Comparison of ENCODE assay signal across 23 cellular contexts in the genomic region with DNA sequence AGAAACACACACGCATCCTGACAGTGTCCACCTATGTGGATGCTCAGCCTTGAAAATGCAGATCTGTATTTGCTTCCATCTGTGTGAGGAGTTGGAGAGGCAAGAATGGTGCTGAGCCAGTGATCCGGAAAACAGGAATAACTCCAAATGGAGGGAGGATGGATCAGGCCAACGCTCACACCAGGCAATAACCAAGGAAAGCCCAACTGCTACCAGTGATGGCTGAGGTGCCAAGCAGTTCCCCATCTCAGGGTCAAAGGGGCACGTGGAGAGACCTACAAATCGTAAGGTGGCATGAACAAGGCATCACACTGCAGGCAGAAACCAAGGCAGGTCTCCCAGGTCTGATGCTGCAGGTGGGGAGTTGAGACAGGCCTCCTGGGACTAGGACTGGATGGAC.
A peak's percentile ranks its signal among the peaks of the same experiment; 100 is the strongest.
DNase-seq lines count a peak whose midpoint lies in the region; ATAC-seq, FAIRE-seq and TF ChIP-seq lines count a peak whose summit lies in the region.
"Had no signal": no experiment of that assay in that cellular context is flagged by ENCODE, and none has a peak within 500 bp of the region (broad histone marks: within the 10 kb centered on the region; RNA-seq: fewer than 3 reads in every experiment).

No MANE protein-coding gene starts in this region.

- no peak overlapping the region for H2BK15ac ChIP-seq in H1 (ENCODE audit: low read length)

- no peak overlapping the region for H3K4me3 Mint-ChIP-seq in neural progenitor cell
- H3K4me3 Mint-ChIP-seq: CD4-positive, alpha-beta T cell; GM23338; IgD-negative memory B cell had no signal

- H3K4me3 ChIP-seq in right atrium auricular region (no peak overlapping the region), H1 (ENCODE audit: extremely low read depth in 1 of 4, insufficient read depth in 2 of 4, low read depth in 3 of 4, low read length in 4 of 4) (no peak overlapping the region), neural progenitor cell (no peak overlapping the region), GM23248 (no peak overlapping the region)
- H3K4me3 ChIP-seq: A549, GM23338 had no signal

- H3K79me1 ChIP-seq in H1 (ENCODE audit: low read depth, low read length), result no peaks in the 10 kb centered on the region

- intact Hi-C loops in left cardiac atrium (cut with DNase I), result no loop called here

- no peaks in the 10 kb centered on the region for H3K9me3 Mint-ChIP-seq in neural progenitor cell
- H3K9me3 Mint-ChIP-seq: GM23338 had no signal

- H3K9ac ChIP-seq in H1 (replicated peaks in 1 of 4; ENCODE audit: extremely low read depth in 1 of 4, low read depth in 3 of 4, low read length in 3 of 4), result no peak overlapping the region
- no peak overlapping the region for H3K9ac ChIP-seq in neural progenitor cell
- H3K9ac ChIP-seq in GM23248, result no peak overlapping the region

- no peaks in the 10 kb centered on the region for H3K9me2 ChIP-seq in GM23248 (ENCODE audit: insufficient read depth)

- H2AK5ac ChIP-seq in H1 (ENCODE audit: low read depth, low read length), result no peak overlapping the region

- no peak overlapping the region for H2BK12ac ChIP-seq in H1 (ENCODE audit: low read depth, low read length)

- H3K79me2 ChIP-seq in H1 (ENCODE audit: control insufficient read depth in 1 of 2, insufficient read depth in 2 of 2, low read length in 2 of 2) (no peaks in the 10 kb centered on the region), neural progenitor cell (ENCODE audit: low read depth) (no peaks in the 10 kb centered on the region), GM23248 (ENCODE audit: insufficient read depth) (peaks cover 98% of the 10 kb centered on the region)

- H3K27me3 ChIP-seq in right atrium auricular region (no peaks in the 10 kb centered on the region), H1 (replicated peaks in 1 of 4; ENCODE audit: control insufficient read depth in 3 of 4, extremely low read depth in 1 of 4, insufficient read depth in 3 of 4, low read length in 3 of 4) (no peaks in the 10 kb centered on the region), neural progenitor cell (no peaks in the 10 kb centered on the region), GM23248 (replicated peaks; ENCODE audit: insufficient read depth) (no peaks in the 10 kb centered on the region)

- no peak for TF ChIP-seq RAD21 in H1 (IDR thresholded peaks at IDR 0.05 in 1 of 2, conservative IDR thresholded peaks at IDR 0.05 in 1 of 2; ENCODE audit: low read depth in 2 of 2, low read length in 2 of 2)

- H4K5ac ChIP-seq in H1 (ENCODE audit: insufficient read length, low read depth, low read length), result no peak overlapping the region

- peak overlapping the region; percentile 12 for H3K27ac Mint-ChIP-seq in neural progenitor cell
- H3K27ac Mint-ChIP-seq: CD4-positive, alpha-beta T cell; GM23338 had no signal

- no peaks in the 10 kb centered on the region for H4K20me1 ChIP-seq in H1 (replicated peaks in 1 of 2; ENCODE audit: control insufficient read depth in 1 of 2, insufficient read depth in 2 of 2, low read length in 2 of 2)
- H4K20me1 ChIP-seq in neural progenitor cell (ENCODE audit: low read depth), result no peaks in the 10 kb centered on the region
- H4K20me1 ChIP-seq in GM23248 (ENCODE audit: insufficient read depth), result no peaks in the 10 kb centered on the region

- H3K56ac ChIP-seq in H1 (replicated peaks; ENCODE audit: insufficient read length, low read depth, low read length), result no peak overlapping the region

- POLR2A ChIA-PET in H1 (lab: Charles Lee; ENCODE audit: partially characterized antibody), result no interaction called here

- no peak overlapping the region for H2BK120ac ChIP-seq in H1 (replicated peaks; ENCODE audit: low read depth, low read length)

- no peak overlapping the region for H3K23ac ChIP-seq in H1 (ENCODE audit: insufficient read length)

- H3K4me2 ChIP-seq in H1 (ENCODE audit: insufficient read depth in 1 of 2, low read depth in 2 of 2, low read length in 2 of 2), result no peak overlapping the region
- no peak overlapping the region for H3K4me2 ChIP-seq in neural progenitor cell
- H3K4me2 ChIP-seq in GM23248 (ENCODE audit: unreplicated experiment), result no peak overlapping the region
- H3K4me2 ChIP-seq: A549, GM23338 had no signal

- H3K9me3 ChIP-seq in right atrium auricular region (no peaks in the 10 kb centered on the region), H1 (ENCODE audit: insufficient read depth in 2 of 2, low read depth in 1 of 2, low read length in 1 of 2) (no peaks in the 10 kb centered on the region), neural progenitor cell (ENCODE audit: low read depth) (no peaks in the 10 kb centered on the region), GM23248 (ENCODE audit: low read depth) (no peaks in the 10 kb centered on the region)
- H3K9me3 ChIP-seq: A549, Caco-2 had no signal

- WGBS in H1 (ENCODE audit: extremely low coverage in 1 of 2, insufficient coverage in 1 of 2, insufficient read length in 1 of 2, insufficient replicate concordance in 2 of 2, low coverage in 1 of 2, low lambda C conversion rate in 2 of 2, missing lambda C conversion rate in 1 of 2), 2 experiments, result 83% methylated on average over 5 of the region's 5 CpGs; no CpG with 5 or more reads in 1 of the 2 experiments
- WGBS in GM23248 (ENCODE audit: low coverage in 1 of 2, low lambda C conversion rate in 2 of 2, missing lambda C conversion rate in 2 of 2), 2 experiments, result 92 to 94% methylated on average over 5 of the region's 5 CpGs

- H3K27ac ChIP-seq in right atrium auricular region, result no peak overlapping the region
- no peak overlapping the region for H3K27ac ChIP-seq in H1 (ENCODE audit: low read depth, low read length)
- H3K27ac ChIP-seq in neural progenitor cell, result no peak overlapping the region
- H3K27ac ChIP-seq in GM23248, result no peak overlapping the region
- H3K27ac ChIP-seq: 22Rv1, A549, C4-2B had no signal

- in situ Hi-C loops in GM23248 (cut with MboI), result no loop called here

- H3K18ac ChIP-seq in H1 (ENCODE audit: extremely low read depth, low read length), result no peak overlapping the region

- CTCF ChIA-PET in H1 (lab: Charles Lee; ENCODE audit: partially characterized antibody), result interaction anchor here (1.2 kb wide), 1 partner anchor 12 kb away, joined by 3 read pairs; no protein-coding TSS in a partner anchor

- no peaks in the 10 kb centered on the region for H3K36me3 Mint-ChIP-seq in neural progenitor cell

- peaks cover 3% of the 10 kb centered on the region for H3K27me3 Mint-ChIP-seq in neural progenitor cell (ENCODE audit: insufficient read depth, low read depth)

- H3F3A ChIP-seq in neural progenitor cell (ENCODE audit: low read depth) (no peaks in the 10 kb centered on the region), GM23248 (ENCODE audit: insufficient read depth) (no peaks in the 10 kb centered on the region; the same call in 1 of the 2 replicates)

- H3K36me3 ChIP-seq in right atrium auricular region (no peaks in the 10 kb centered on the region), H1 (ENCODE audit: control insufficient read depth in 2 of 4, insufficient read depth in 4 of 4, low read length in 3 of 4) (no peaks in the 10 kb centered on the region), neural progenitor cell (no peaks in the 10 kb centered on the region), GM23248 (ENCODE audit: low read depth) (no peaks in the 10 kb centered on the region)

- no peak overlapping the region for H2BK20ac ChIP-seq in H1 (ENCODE audit: low read length)

- H3K4me1 Mint-ChIP-seq in neural progenitor cell, result peaks cover 18% of the 10 kb centered on the region
- H3K4me1 Mint-ChIP-seq: IgD-negative memory B cell had no signal

- no peak for TF ChIP-seq EP300 in H1 (IDR thresholded peaks at IDR 0.05; ENCODE audit: borderline replicate concordance in 1 of 2, low read depth in 2 of 2, low read length in 2 of 2)

- no peak overlapping the region for H2BK5ac ChIP-seq in H1 (ENCODE audit: low read depth, low read length)

- FAIRE-seq in H1 (lab: Jason Lieb, UNC), result no peak
- FAIRE-seq: A549, D721Med, G401.6, GM12891, GM19239, HTR-8/SVneo had no signal

- H2AFZ ChIP-seq in H1 (ENCODE audit: low read length), result peak overlapping the region; percentile 24; the same call in 1 of the 2 replicates
- H2AFZ ChIP-seq in neural progenitor cell (replicated peaks), result no peak overlapping the region
- no peak overlapping the region for H2AFZ ChIP-seq in GM23248
- H2AFZ ChIP-seq: GM23338 had no signal

- H3K4ac ChIP-seq in H1 (replicated peaks; ENCODE audit: insufficient read length, low read depth, low read length), result no peak overlapping the region

- no peak overlapping the region for H4K91ac ChIP-seq in H1 (replicated peaks; ENCODE audit: insufficient read length, low read length)

- H4K8ac ChIP-seq in H1 (ENCODE audit: extremely low read depth, insufficient read depth, low read length), result no peak overlapping the region

- no peak for TF ChIP-seq POLR2A in H1 (IDR thresholded peaks at IDR 0.05; ENCODE audit: control extremely low read depth in 1 of 2, low read depth in 2 of 2, low read length in 2 of 2)

- no peaks in the 10 kb centered on the region for H3K23me2 ChIP-seq in H1 (ENCODE audit: low read depth, low read length)

- DNase-seq in right atrium auricular region (ENCODE audit: low spot score) (peak; percentile 28), left cardiac atrium (no peak), H1 (ENCODE audit: low read depth in 1 of 2, low spot score in 2 of 2) (no peak), neural progenitor cell (ENCODE audit: low spot score) (no peak), GM23248 (no peak), NOMO-1 (lab: John Stamatoyannopoulos, UW; ENCODE audit: unreplicated experiment in 2 of 2) (no peak)
- no peak for DNase-seq in stimulated activated CD4-positive, alpha-beta T cell treated with anti-CD3 and anti-CD28 coated beads, Interleukin-12 subunit alpha, Interleukin-12 subunit beta, amount 100 ng/mL, for 4 hours
- DNase-seq: AML-193; Caco-2; CD4-positive, alpha-beta T cell; H7 had no signal

- TF ChIP-seq CTCF in right atrium auricular region (IDR thresholded peaks at IDR 0.05) (no peak), H1 (IDR thresholded peaks at IDR 0.05; ENCODE audit: control extremely low read depth in 1 of 3, insufficient read depth in 1 of 3, low read depth in 1 of 3, low read length in 3 of 3) (no peak), neural progenitor cell (IDR thresholded peaks at IDR 0.05) (no peak)

- no peak for ATAC-seq in left cardiac atrium
- ATAC-seq in HG03342 (IDR thresholded peaks at IDR 0.05; ENCODE audit: unreplicated experiment), result no peak
- ATAC-seq: A549, GM23338, HCT116 had no signal

- H3K4me1 ChIP-seq in right atrium auricular region, result no peaks in the 10 kb centered on the region
- no peaks in the 10 kb centered on the region; a peak in 1 of 7 replicates for H3K4me1 ChIP-seq in H1 (replicated peaks in 1 of 4; ENCODE audit: control insufficient read depth in 3 of 4, insufficient read depth in 4 of 4, low read length in 3 of 4)
- H3K4me1 ChIP-seq in neural progenitor cell, result peaks cover 7% of the 10 kb centered on the region
- H3K4me1 ChIP-seq in GM23248 (ENCODE audit: insufficient read depth), result peaks cover 11% of the 10 kb centered on the region; the same call in 1 of the 2 replicates
- H3K4me1 ChIP-seq: A549, Caco-2 had no signal

- no peak overlapping the region for H3K14ac ChIP-seq in H1 (ENCODE audit: insufficient read length)

TF ChIP-seq in H1, 55 proteins besides CTCF, POLR2A, EP300 and RAD21 (continues in another document):
- TF ChIP-seq NRF1 (IDR thresholded peaks at IDR 0.05; ENCODE audit: low read depth, low read length) (no peak), ZNF274 (IDR thresholded peaks at IDR 0.05; ENCODE audit: borderline replicate concordance, extremely low read depth, low read length) (no peak), POLR2AphosphoS5 (IDR thresholded peaks at IDR 0.05; ENCODE audit: low read depth, low read length) (no peak)
